ENCODE assay signal across 1 cellular context in the genomic region with DNA sequence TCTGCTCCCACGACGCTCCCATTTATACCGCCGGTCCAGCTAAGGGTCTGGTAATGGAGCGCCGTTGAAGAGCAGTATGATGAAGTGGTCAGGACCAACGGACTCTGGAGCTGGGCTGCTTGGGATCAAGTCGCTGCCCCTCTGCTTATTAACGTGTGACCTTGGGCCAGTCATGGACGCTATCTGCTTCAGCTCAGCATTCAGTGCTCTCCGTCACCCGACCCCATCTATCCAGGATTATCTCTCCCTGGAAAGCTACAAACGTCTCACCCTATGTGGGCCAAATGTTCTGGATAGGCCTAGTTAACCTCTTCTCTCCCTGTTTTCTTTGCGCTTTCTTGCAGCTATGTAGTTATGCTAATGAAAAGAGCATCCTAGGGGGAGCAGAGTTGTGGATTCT.
TF ChIP-seq lines count a peak whose summit lies in the region.

No MANE protein-coding gene starts in this region.

TF ChIP-seq in GM23338, 12 proteins besides CTCF, POLR2A, EP300 and RAD21 (continued from another document):
- TF ChIP-seq, protein P1, sequence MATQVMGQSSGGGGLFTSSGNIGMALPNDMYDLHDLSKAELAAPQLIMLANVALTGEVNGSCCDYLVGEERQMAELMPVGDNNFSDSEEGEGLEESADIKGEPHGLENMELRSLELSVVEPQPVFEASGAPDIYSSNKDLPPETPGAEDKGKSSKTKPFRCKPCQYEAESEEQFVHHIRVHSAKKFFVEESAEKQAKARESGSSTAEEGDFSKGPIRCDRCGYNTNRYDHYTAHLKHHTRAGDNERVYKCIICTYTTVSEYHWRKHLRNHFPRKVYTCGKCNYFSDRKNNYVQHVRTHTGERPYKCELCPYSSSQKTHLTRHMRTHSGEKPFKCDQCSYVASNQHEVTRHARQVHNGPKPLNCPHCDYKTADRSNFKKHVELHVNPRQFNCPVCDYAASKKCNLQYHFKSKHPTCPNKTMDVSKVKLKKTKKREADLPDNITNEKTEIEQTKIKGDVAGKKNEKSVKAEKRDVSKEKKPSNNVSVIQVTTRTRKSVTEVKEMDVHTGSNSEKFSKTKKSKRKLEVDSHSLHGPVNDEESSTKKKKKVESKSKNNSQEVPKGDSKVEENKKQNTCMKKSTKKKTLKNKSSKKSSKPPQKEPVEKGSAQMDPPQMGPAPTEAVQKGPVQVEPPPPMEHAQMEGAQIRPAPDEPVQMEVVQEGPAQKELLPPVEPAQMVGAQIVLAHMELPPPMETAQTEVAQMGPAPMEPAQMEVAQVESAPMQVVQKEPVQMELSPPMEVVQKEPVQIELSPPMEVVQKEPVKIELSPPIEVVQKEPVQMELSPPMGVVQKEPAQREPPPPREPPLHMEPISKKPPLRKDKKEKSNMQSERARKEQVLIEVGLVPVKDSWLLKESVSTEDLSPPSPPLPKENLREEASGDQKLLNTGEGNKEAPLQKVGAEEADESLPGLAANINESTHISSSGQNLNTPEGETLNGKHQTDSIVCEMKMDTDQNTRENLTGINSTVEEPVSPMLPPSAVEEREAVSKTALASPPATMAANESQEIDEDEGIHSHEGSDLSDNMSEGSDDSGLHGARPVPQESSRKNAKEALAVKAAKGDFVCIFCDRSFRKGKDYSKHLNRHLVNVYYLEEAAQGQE (IDR thresholded peaks at IDR 0.05; ENCODE audit: unreplicated experiment), result no peak
- TF ChIP-seq ZNF462 (CRISPR knock-in tag; IDR thresholded peaks at IDR 0.05) (no peak), POLR2AphosphoS5 (IDR thresholded peaks at IDR 0.05; ENCODE audit: low read depth) (no peak)
